ENCODE assay signal across 1 cellular context in genomic region chr10:124476043-124476725, GRCh38.
TF ChIP-seq lines count a peak whose summit lies in the region.

No MANE protein-coding gene starts in this region.

TF ChIP-seq in HepG2, 621 proteins besides CTCF, POLR2A, EP300 and RAD21 (continued from another document and continues in another):
- TF ChIP-seq HOMEZ (CRISPR knock-in tag; IDR thresholded peaks at IDR 0.05; ENCODE audit: low read depth) (0 out of 2 replicates have a peak, but pooled peaks have one; percentile 29), NR2C2 (CRISPR knock-in tag; IDR thresholded peaks at IDR 0.05; ENCODE audit: borderline replicate concordance) (peak; percentile 43; the same call in 1 of the 2 replicates), REXO4 (CRISPR knock-in tag; IDR thresholded peaks at IDR 0.05; ENCODE audit: borderline replicate concordance) (no peak), ZNF496 (CRISPR knock-in tag; IDR thresholded peaks at IDR 0.05; ENCODE audit: insufficient replicate concordance) (no peak), ISL2 (CRISPR knock-in tag; IDR thresholded peaks at IDR 0.05) (no peak), FIP1L1 (IDR thresholded peaks at IDR 0.05; ENCODE audit: borderline replicate concordance, insufficient read depth, low read depth, low read length) (no peak), PLRG1 (conservative IDR thresholded peaks at IDR 0.05) (no peak), ARNTL (CRISPR knock-in tag; IDR thresholded peaks at IDR 0.05) (no peak), SP2 (CRISPR knock-in tag; IDR thresholded peaks at IDR 0.05) (no peak), ZNF879 (CRISPR knock-in tag; IDR thresholded peaks at IDR 0.05) (peak; percentile 85; the same call in 1 of the 2 replicates), ZNF224 (CRISPR knock-in tag; IDR thresholded peaks at IDR 0.05) (no peak), ZBTB10 (CRISPR knock-in tag; IDR thresholded peaks at IDR 0.05; ENCODE audit: borderline replicate concordance) (no peak), NR2F6 (IDR thresholded peaks at IDR 0.05) (peak; percentile 65), NR2F6 (CRISPR knock-in tag; IDR thresholded peaks at IDR 0.05) (peak; percentile 77), KDM3A (CRISPR knock-in tag; IDR thresholded peaks at IDR 0.05; ENCODE audit: low read depth) (no peak), HOXA3 (CRISPR knock-in tag; IDR thresholded peaks at IDR 0.05) (peak; percentile 80), ZNF180 (CRISPR knock-in tag; IDR thresholded peaks at IDR 0.05; ENCODE audit: borderline replicate concordance, low read depth) (no peak), MAZ (IDR thresholded peaks at IDR 0.05; ENCODE audit: borderline replicate concordance, low read depth, low read length) (no peak), MAZ (CRISPR knock-in tag; IDR thresholded peaks at IDR 0.05; ENCODE audit: low read depth) (peak; percentile 66; the same call in 1 of the 2 replicates), ZNF567 (CRISPR knock-in tag; IDR thresholded peaks at IDR 0.05; ENCODE audit: borderline replicate concordance) (no peak), SNAPC2 (CRISPR knock-in tag; IDR thresholded peaks at IDR 0.05) (no peak), HDAC6 (IDR thresholded peaks at IDR 0.05; ENCODE audit: low read depth, low read length) (no peak), ZBTB46 (CRISPR knock-in tag; IDR thresholded peaks at IDR 0.05; ENCODE audit: borderline replicate concordance) (no peak), FOXK1 (CRISPR knock-in tag; IDR thresholded peaks at IDR 0.05; ENCODE audit: borderline replicate concordance, low read depth) (peak; percentile 74; the same call in 1 of the 2 replicates), ZBTB2 (CRISPR knock-in tag; IDR thresholded peaks at IDR 0.05; ENCODE audit: low read depth) (no peak), NR3C1 (CRISPR knock-in tag; IDR thresholded peaks at IDR 0.05) (no peak)
- TF ChIP-seq, protein P1, sequence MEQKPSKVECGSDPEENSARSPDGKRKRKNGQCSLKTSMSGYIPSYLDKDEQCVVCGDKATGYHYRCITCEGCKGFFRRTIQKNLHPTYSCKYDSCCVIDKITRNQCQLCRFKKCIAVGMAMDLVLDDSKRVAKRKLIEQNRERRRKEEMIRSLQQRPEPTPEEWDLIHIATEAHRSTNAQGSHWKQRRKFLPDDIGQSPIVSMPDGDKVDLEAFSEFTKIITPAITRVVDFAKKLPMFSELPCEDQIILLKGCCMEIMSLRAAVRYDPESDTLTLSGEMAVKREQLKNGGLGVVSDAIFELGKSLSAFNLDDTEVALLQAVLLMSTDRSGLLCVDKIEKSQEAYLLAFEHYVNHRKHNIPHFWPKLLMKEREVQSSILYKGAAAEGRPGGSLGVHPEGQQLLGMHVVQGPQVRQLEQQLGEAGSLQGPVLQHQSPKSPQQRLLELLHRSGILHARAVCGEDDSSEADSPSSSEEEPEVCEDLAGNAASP (CRISPR knock-in tag; IDR thresholded peaks at IDR 0.05; ENCODE audit: borderline replicate concordance) = peak; percentile 73; the same call in 1 of the 2 replicates
- TF ChIP-seq, protein P2, sequence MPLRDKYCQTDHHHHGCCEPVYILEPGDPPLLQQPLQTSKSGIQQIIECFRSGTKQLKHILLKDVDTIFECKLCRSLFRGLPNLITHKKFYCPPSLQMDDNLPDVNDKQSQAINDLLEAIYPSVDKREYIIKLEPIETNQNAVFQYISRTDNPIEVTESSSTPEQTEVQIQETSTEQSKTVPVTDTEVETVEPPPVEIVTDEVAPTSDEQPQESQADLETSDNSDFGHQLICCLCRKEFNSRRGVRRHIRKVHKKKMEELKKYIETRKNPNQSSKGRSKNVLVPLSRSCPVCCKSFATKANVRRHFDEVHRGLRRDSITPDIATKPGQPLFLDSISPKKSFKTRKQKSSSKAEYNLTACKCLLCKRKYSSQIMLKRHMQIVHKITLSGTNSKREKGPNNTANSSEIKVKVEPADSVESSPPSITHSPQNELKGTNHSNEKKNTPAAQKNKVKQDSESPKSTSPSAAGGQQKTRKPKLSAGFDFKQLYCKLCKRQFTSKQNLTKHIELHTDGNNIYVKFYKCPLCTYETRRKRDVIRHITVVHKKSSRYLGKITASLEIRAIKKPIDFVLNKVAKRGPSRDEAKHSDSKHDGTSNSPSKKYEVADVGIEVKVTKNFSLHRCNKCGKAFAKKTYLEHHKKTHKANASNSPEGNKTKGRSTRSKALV (CRISPR knock-in tag; IDR thresholded peaks at IDR 0.05) = no peak
- TF ChIP-seq, protein P3, sequence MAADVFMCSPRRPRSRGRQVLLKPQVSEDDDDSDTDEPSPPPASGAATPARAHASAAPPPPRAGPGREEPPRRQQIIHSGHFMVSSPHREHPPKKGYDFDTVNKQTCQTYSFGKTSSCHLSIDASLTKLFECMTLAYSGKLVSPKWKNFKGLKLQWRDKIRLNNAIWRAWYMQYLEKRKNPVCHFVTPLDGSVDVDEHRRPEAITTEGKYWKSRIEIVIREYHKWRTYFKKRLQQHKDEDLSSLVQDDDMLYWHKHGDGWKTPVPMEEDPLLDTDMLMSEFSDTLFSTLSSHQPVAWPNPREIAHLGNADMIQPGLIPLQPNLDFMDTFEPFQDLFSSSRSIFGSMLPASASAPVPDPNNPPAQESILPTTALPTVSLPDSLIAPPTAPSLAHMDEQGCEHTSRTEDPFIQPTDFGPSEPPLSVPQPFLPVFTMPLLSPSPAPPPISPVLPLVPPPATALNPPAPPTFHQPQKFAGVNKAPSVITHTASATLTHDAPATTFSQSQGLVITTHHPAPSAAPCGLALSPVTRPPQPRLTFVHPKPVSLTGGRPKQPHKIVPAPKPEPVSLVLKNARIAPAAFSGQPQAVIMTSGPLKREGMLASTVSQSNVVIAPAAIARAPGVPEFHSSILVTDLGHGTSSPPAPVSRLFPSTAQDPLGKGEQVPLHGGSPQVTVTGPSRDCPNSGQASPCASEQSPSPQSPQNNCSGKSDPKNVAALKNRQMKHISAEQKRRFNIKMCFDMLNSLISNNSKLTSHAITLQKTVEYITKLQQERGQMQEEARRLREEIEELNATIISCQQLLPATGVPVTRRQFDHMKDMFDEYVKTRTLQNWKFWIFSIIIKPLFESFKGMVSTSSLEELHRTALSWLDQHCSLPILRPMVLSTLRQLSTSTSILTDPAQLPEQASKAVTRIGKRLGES (CRISPR knock-in tag; IDR thresholded peaks at IDR 0.05; ENCODE audit: borderline replicate concordance) = no peak
- TF ChIP-seq, protein P4, sequence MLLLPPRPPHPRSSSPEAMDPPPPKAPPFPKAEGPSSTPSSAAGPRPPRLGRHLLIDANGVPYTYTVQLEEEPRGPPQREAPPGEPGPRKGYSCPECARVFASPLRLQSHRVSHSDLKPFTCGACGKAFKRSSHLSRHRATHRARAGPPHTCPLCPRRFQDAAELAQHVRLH (CRISPR knock-in tag; IDR thresholded peaks at IDR 0.05; ENCODE audit: borderline replicate concordance, low read depth) = 0 out of 2 replicates have a peak, but pooled peaks have one; percentile 17
- TF ChIP-seq, protein P5, sequence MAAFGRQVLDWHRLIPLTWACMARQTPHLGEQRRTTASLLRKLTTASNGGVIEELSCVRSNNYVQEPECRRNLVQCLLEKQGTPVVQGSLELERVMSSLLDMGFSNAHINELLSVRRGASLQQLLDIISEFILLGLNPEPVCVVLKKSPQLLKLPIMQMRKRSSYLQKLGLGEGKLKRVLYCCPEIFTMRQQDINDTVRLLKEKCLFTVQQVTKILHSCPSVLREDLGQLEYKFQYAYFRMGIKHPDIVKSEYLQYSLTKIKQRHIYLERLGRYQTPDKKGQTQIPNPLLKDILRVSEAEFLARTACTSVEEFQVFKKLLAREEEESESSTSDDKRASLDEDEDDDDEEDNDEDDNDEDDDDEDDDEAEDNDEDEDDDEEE (CRISPR knock-in tag; IDR thresholded peaks at IDR 0.05) = no peak
- TF ChIP-seq, protein P6, sequence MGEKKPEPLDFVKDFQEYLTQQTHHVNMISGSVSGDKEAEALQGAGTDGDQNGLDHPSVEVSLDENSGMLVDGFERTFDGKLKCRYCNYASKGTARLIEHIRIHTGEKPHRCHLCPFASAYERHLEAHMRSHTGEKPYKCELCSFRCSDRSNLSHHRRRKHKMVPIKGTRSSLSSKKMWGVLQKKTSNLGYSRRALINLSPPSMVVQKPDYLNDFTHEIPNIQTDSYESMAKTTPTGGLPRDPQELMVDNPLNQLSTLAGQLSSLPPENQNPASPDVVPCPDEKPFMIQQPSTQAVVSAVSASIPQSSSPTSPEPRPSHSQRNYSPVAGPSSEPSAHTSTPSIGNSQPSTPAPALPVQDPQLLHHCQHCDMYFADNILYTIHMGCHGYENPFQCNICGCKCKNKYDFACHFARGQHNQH (CRISPR knock-in tag; IDR thresholded peaks at IDR 0.05) = peak; percentile 59; the same call in 1 of the 2 replicates
- TF ChIP-seq, protein P7, sequence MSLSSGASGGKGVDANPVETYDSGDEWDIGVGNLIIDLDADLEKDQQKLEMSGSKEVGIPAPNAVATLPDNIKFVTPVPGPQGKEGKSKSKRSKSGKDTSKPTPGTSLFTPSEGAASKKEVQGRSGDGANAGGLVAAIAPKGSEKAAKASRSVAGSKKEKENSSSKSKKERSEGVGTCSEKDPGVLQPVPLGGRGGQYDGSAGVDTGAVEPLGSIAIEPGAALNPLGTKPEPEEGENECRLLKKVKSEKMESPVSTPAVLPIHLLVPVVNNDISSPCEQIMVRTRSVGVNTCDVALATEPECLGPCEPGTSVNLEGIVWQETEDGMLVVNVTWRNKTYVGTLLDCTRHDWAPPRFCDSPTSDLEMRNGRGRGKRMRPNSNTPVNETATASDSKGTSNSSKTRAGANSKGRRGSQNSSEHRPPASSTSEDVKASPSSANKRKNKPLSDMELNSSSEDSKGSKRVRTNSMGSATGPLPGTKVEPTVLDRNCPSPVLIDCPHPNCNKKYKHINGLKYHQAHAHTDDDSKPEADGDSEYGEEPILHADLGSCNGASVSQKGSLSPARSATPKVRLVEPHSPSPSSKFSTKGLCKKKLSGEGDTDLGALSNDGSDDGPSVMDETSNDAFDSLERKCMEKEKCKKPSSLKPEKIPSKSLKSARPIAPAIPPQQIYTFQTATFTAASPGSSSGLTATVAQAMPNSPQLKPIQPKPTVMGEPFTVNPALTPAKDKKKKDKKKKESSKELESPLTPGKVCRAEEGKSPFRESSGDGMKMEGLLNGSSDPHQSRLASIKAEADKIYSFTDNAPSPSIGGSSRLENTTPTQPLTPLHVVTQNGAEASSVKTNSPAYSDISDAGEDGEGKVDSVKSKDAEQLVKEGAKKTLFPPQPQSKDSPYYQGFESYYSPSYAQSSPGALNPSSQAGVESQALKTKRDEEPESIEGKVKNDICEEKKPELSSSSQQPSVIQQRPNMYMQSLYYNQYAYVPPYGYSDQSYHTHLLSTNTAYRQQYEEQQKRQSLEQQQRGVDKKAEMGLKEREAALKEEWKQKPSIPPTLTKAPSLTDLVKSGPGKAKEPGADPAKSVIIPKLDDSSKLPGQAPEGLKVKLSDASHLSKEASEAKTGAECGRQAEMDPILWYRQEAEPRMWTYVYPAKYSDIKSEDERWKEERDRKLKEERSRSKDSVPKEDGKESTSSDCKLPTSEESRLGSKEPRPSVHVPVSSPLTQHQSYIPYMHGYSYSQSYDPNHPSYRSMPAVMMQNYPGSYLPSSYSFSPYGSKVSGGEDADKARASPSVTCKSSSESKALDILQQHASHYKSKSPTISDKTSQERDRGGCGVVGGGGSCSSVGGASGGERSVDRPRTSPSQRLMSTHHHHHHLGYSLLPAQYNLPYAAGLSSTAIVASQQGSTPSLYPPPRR (CRISPR knock-in tag; IDR thresholded peaks at IDR 0.05; ENCODE audit: borderline replicate concordance) = peak; percentile 59; the same call in 1 of the 2 replicates
- TF ChIP-seq, protein P8, sequence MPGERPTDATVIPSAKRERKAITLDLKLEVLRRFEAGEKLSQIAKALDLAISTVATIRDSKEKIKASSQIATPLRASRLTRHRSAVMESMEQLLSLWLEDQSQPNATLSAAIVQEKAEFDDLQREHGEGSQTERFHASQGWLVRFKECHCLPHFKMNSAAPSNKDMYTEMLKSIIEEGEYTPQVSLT (CRISPR knock-in tag; IDR thresholded peaks at IDR 0.05; ENCODE audit: borderline replicate concordance, low read depth) = no peak
